Comparison of ENCODE assay signal across 1 cellular context in the genomic region with DNA sequence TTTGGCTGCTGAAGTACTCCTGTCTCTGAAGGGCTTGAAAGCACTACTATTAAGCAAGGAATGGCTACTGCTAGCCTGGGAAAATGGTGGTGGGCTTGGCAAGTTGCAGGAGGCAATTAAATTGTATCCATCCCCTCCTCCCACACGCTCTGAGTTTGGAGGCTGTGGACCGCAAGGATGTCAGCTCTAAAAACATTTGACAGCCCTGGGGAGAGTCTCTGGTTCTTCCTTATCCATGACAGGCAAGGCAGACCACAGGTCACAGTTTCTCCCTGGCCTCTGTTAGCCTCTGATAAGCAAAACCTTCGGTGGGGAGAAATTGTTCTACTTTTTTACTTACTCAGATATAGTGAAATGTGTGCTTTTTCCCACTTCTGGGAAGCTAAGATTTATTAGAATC.
TF ChIP-seq lines count a peak whose summit lies in the region.

No MANE protein-coding gene starts in this region.

TF ChIP-seq in K562, 482 proteins besides CTCF, POLR2A, EP300 and RAD21 (continued from another document and continues in another):
- TF ChIP-seq, protein P1, sequence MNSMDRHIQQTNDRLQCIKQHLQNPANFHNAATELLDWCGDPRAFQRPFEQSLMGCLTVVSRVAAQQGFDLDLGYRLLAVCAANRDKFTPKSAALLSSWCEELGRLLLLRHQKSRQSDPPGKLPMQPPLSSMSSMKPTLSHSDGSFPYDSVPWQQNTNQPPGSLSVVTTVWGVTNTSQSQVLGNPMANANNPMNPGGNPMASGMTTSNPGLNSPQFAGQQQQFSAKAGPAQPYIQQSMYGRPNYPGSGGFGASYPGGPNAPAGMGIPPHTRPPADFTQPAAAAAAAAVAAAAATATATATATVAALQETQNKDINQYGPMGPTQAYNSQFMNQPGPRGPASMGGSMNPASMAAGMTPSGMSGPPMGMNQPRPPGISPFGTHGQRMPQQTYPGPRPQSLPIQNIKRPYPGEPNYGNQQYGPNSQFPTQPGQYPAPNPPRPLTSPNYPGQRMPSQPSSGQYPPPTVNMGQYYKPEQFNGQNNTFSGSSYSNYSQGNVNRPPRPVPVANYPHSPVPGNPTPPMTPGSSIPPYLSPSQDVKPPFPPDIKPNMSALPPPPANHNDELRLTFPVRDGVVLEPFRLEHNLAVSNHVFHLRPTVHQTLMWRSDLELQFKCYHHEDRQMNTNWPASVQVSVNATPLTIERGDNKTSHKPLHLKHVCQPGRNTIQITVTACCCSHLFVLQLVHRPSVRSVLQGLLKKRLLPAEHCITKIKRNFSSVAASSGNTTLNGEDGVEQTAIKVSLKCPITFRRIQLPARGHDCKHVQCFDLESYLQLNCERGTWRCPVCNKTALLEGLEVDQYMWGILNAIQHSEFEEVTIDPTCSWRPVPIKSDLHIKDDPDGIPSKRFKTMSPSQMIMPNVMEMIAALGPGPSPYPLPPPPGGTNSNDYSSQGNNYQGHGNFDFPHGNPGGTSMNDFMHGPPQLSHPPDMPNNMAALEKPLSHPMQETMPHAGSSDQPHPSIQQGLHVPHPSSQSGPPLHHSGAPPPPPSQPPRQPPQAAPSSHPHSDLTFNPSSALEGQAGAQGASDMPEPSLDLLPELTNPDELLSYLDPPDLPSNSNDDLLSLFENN (IDR thresholded peaks at IDR 0.05; ENCODE audit: low read depth in 2 of 2, low read length in 2 of 2): peak in 1 of 2 experiments; percentile 85; a peak in 2 of 4 replicates
- TF ChIP-seq, protein P2, sequence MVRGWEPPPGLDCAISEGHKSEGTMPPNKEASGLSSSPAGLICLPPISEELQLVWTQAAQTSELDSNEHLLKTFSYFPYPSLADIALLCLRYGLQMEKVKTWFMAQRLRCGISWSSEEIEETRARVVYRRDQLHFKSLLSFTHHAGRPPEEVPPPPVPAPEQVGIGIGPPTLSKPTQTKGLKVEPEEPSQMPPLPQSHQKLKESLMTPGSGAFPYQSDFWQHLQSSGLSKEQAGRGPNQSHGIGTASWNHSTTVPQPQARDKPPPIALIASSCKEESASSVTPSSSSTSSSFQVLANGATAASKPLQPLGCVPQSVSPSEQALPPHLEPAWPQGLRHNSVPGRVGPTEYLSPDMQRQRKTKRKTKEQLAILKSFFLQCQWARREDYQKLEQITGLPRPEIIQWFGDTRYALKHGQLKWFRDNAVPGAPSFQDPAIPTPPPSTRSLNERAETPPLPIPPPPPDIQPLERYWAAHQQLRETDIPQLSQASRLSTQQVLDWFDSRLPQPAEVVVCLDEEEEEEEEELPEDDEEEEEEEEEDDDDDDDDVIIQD (CRISPR knock-in tag; IDR thresholded peaks at IDR 0.05): no peak
- no peak for TF ChIP-seq PRMT5 (CRISPR knock-in tag; IDR thresholded peaks at IDR 0.05)
- TF ChIP-seq CREM (IDR thresholded peaks at IDR 0.05; ENCODE audit: low read depth): 0 out of 2 replicates have a peak, but pooled peaks have one; percentile 38
- no peak for TF ChIP-seq NR2C2 (CRISPR knock-in tag; IDR thresholded peaks at IDR 0.05)
- peak; percentile 22; the same call in 1 of the 2 replicates for TF ChIP-seq NR2C2 (tag; IDR thresholded peaks at IDR 0.05)
- TF ChIP-seq SMAD3 (CRISPR knock-in tag; conservative IDR thresholded peaks at IDR 0.05): 0 out of 2 replicates have a peak, but pooled peaks have one; percentile 29
- no peak for TF ChIP-seq FOXA1 (IDR thresholded peaks at IDR 0.05; ENCODE audit: borderline replicate concordance)
- no peak for TF ChIP-seq MTA1 (IDR thresholded peaks at IDR 0.05; ENCODE audit: borderline replicate concordance)
- peak; percentile 52 for TF ChIP-seq MBD2 (IDR thresholded peaks at IDR 0.05; ENCODE audit: borderline replicate concordance, low read depth)
- peak; percentile 61; the same call in 1 of the 2 replicates for TF ChIP-seq ZBED1 (IDR thresholded peaks at IDR 0.05)
- peak; percentile 53 to 94; a peak in 3 of 4 replicates for TF ChIP-seq RCOR1 (IDR thresholded peaks at IDR 0.05; ENCODE audit: borderline replicate concordance in 1 of 2, low read depth in 2 of 2, low read length in 2 of 2)
- TF ChIP-seq, protein P3, sequence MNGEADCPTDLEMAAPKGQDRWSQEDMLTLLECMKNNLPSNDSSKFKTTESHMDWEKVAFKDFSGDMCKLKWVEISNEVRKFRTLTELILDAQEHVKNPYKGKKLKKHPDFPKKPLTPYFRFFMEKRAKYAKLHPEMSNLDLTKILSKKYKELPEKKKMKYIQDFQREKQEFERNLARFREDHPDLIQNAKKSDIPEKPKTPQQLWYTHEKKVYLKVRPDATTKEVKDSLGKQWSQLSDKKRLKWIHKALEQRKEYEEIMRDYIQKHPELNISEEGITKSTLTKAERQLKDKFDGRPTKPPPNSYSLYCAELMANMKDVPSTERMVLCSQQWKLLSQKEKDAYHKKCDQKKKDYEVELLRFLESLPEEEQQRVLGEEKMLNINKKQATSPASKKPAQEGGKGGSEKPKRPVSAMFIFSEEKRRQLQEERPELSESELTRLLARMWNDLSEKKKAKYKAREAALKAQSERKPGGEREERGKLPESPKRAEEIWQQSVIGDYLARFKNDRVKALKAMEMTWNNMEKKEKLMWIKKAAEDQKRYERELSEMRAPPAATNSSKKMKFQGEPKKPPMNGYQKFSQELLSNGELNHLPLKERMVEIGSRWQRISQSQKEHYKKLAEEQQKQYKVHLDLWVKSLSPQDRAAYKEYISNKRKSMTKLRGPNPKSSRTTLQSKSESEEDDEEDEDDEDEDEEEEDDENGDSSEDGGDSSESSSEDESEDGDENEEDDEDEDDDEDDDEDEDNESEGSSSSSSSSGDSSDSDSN (IDR thresholded peaks at IDR 0.05; ENCODE audit: borderline replicate concordance in 1 of 2, low read depth in 2 of 2, low read length in 2 of 2): no peak
- peak; percentile 85 for TF ChIP-seq MTA2 (IDR thresholded peaks at IDR 0.05; ENCODE audit: low read depth)
- TF ChIP-seq SMAD4 (CRISPR knock-in tag; conservative IDR thresholded peaks at IDR 0.05): peak; percentile 84
- 0 out of 2 replicates have a peak, but pooled peaks have one; percentile 17 for TF ChIP-seq CREB1 (IDR thresholded peaks at IDR 0.05)
- TF ChIP-seq CREB1 (CRISPR knock-in tag; IDR thresholded peaks at IDR 0.05): no peak
- no peak for TF ChIP-seq PRPF4 (IDR thresholded peaks at IDR 0.05; ENCODE audit: insufficient read depth, low read depth, low read length, poor library complexity, severe bottlenecking)
- no peak for TF ChIP-seq WHSC1 (IDR thresholded peaks at IDR 0.05; ENCODE audit: low read length)
- TF ChIP-seq KLF16 (IDR thresholded peaks at IDR 0.05): peak; percentile 94
- TF ChIP-seq ZBTB17 (CRISPR knock-in tag; IDR thresholded peaks at IDR 0.05): 0 out of 2 replicates have a peak, but pooled peaks have one; percentile 37
- peak; percentile 28; the same call in 1 of the 2 replicates for TF ChIP-seq JUND (IDR thresholded peaks at IDR 0.05; ENCODE audit: borderline replicate concordance, low read depth, low read length)
- TF ChIP-seq JUND (tag; IDR thresholded peaks at IDR 0.05; ENCODE audit: borderline replicate concordance, low read depth, low read length): 0 out of 3 replicates have a peak, but pooled peaks have one; percentile 24
- peak; percentile 80 for TF ChIP-seq FOXM1 (IDR thresholded peaks at IDR 0.05; ENCODE audit: low read depth)
- no peak for TF ChIP-seq FOXM1 (CRISPR knock-in tag; IDR thresholded peaks at IDR 0.05; ENCODE audit: low read depth)
- TF ChIP-seq, protein P4, sequence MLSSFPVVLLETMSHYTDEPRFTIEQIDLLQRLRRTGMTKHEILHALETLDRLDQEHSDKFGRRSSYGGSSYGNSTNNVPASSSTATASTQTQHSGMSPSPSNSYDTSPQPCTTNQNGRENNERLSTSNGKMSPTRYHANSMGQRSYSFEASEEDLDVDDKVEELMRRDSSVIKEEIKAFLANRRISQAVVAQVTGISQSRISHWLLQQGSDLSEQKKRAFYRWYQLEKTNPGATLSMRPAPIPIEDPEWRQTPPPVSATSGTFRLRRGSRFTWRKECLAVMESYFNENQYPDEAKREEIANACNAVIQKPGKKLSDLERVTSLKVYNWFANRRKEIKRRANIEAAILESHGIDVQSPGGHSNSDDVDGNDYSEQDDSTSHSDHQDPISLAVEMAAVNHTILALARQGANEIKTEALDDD (IDR thresholded peaks at IDR 0.05): peak; percentile 58; the same call in 1 of the 2 replicates
- TF ChIP-seq TEAD4 (IDR thresholded peaks at IDR 0.05; ENCODE audit: low read length): peak; percentile 96
- TF ChIP-seq TEAD4 (CRISPR knock-in tag; IDR thresholded peaks at IDR 0.05; ENCODE audit: borderline replicate concordance): no peak
- TF ChIP-seq, protein P5, sequence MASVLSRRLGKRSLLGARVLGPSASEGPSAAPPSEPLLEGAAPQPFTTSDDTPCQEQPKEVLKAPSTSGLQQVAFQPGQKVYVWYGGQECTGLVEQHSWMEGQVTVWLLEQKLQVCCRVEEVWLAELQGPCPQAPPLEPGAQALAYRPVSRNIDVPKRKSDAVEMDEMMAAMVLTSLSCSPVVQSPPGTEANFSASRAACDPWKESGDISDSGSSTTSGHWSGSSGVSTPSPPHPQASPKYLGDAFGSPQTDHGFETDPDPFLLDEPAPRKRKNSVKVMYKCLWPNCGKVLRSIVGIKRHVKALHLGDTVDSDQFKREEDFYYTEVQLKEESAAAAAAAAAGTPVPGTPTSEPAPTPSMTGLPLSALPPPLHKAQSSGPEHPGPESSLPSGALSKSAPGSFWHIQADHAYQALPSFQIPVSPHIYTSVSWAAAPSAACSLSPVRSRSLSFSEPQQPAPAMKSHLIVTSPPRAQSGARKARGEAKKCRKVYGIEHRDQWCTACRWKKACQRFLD (CRISPR knock-in tag; IDR thresholded peaks at IDR 0.05): peak; percentile 87; the same call in 1 of the 2 replicates
- peak; percentile 59; the same call in 1 of the 2 replicates for TF ChIP-seq ZNF311 (CRISPR knock-in tag; IDR thresholded peaks at IDR 0.05)
- peak; percentile 94 for TF ChIP-seq POLR2AphosphoS5 (IDR thresholded peaks at IDR 0.05; ENCODE audit: control insufficient read depth, insufficient read depth, low read depth, low read length)
- no peak for TF ChIP-seq ATF1 (CRISPR knock-in tag; IDR thresholded peaks at IDR 0.05)
- TF ChIP-seq ATF1 (tag; IDR thresholded peaks at IDR 0.05): peak; percentile 33
- TF ChIP-seq, protein P6, sequence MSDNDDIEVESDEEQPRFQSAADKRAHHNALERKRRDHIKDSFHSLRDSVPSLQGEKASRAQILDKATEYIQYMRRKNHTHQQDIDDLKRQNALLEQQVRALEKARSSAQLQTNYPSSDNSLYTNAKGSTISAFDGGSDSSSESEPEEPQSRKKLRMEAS (CRISPR knock-in tag; IDR thresholded peaks at IDR 0.05): 0 out of 2 replicates have a peak, but pooled peaks have one; percentile 24
- TF ChIP-seq ZNF75A (CRISPR knock-in tag; IDR thresholded peaks at IDR 0.05): 0 out of 2 replicates have a peak, but pooled peaks have one; percentile 17
- TF ChIP-seq DIDO1 (tag; IDR thresholded peaks at IDR 0.05; ENCODE audit: low read depth): no peak
- peak; percentile 33 to 59; a peak in 1 of 4 replicates for TF ChIP-seq ARNT (IDR thresholded peaks at IDR 0.05)
- 0 out of 2 replicates have a peak, but pooled peaks have one; percentile 62 for TF ChIP-seq ZNF584 (CRISPR knock-in tag; IDR thresholded peaks at IDR 0.05; ENCODE audit: low read depth)
- TF ChIP-seq, protein P7, sequence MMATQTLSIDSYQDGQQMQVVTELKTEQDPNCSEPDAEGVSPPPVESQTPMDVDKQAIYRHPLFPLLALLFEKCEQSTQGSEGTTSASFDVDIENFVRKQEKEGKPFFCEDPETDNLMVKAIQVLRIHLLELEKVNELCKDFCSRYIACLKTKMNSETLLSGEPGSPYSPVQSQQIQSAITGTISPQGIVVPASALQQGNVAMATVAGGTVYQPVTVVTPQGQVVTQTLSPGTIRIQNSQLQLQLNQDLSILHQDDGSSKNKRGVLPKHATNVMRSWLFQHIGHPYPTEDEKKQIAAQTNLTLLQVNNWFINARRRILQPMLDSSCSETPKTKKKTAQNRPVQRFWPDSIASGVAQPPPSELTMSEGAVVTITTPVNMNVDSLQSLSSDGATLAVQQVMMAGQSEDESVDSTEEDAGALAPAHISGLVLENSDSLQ (IDR thresholded peaks at IDR 0.05): peak; percentile 79
- TF ChIP-seq MAFK (IDR thresholded peaks at IDR 0.05; ENCODE audit: low read length): 0 out of 2 replicates have a peak, but pooled peaks have one; percentile 6
- no peak for TF ChIP-seq SRSF3 (IDR thresholded peaks at IDR 0.05; ENCODE audit: insufficient read depth, low read length)
- no peak for TF ChIP-seq PTRF (tag; IDR thresholded peaks at IDR 0.05)
- peak; percentile 60; the same call in 1 of the 2 replicates for TF ChIP-seq ZNF134 (CRISPR knock-in tag; conservative IDR thresholded peaks at IDR 0.05)
- peak; percentile 87 for TF ChIP-seq SOX6 (IDR thresholded peaks at IDR 0.05)
- TF ChIP-seq BDP1 (IDR thresholded peaks at IDR 0.05; ENCODE audit: insufficient read depth, insufficient read length): no peak
- TF ChIP-seq MAZ (CRISPR knock-in tag; conservative IDR thresholded peaks at IDR 0.05 in 1 of 2, IDR thresholded peaks at IDR 0.05 in 1 of 2): peak in 1 of 2 experiments; percentile 63; a peak in 2 of 4 replicates
- TF ChIP-seq NONO (IDR thresholded peaks at IDR 0.05; ENCODE audit: low read depth in 2 of 2, low read length in 1 of 2): no peak
- TF ChIP-seq FOXP1 (CRISPR knock-in tag; IDR thresholded peaks at IDR 0.05): 0 out of 2 replicates have a peak, but pooled peaks have one; percentile 17
- peak; percentile 41; the same call in 1 of the 2 replicates for TF ChIP-seq ELF1 (tag; IDR thresholded peaks at IDR 0.05)
- no peak for TF ChIP-seq ZFPM2 (CRISPR knock-in tag; IDR thresholded peaks at IDR 0.05)
- TF ChIP-seq MEF2D (tag; conservative IDR thresholded peaks at IDR 0.05; ENCODE audit: low read depth): no peak; the same call in 1 of the 2 replicates
- TF ChIP-seq PPARD (CRISPR knock-in tag; IDR thresholded peaks at IDR 0.05): no peak
- no peak for TF ChIP-seq SIN3A (IDR thresholded peaks at IDR 0.05; ENCODE audit: borderline replicate concordance in 2 of 2, control insufficient read depth in 1 of 2, low read depth in 2 of 2, low read length in 2 of 2)
- TF ChIP-seq MYNN (IDR thresholded peaks at IDR 0.05): peak; percentile 50; the same call in 1 of the 2 replicates
- TF ChIP-seq MYNN (CRISPR knock-in tag; IDR thresholded peaks at IDR 0.05): no peak
- no peak for TF ChIP-seq POLR2H (tag; IDR thresholded peaks at IDR 0.05; ENCODE audit: low read depth)
- no peak for TF ChIP-seq E2F3 (CRISPR knock-in tag; IDR thresholded peaks at IDR 0.05)
- TF ChIP-seq, protein P8, sequence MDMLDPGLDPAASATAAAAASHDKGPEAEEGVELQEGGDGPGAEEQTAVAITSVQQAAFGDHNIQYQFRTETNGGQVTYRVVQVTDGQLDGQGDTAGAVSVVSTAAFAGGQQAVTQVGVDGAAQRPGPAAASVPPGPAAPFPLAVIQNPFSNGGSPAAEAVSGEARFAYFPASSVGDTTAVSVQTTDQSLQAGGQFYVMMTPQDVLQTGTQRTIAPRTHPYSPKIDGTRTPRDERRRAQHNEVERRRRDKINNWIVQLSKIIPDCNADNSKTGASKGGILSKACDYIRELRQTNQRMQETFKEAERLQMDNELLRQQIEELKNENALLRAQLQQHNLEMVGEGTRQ (CRISPR knock-in tag; IDR thresholded peaks at IDR 0.05): no peak
